In genomic region chr4:153556441-153556815, GRCh38 we compare ENCODE assay signal across 17 cellular contexts.
DNase-seq lines count a peak whose midpoint lies in the region; ATAC-seq and TF ChIP-seq lines count a peak whose summit lies in the region.
"Had no signal": no experiment of that assay in that cellular context is flagged by ENCODE, and none has a peak within 500 bp of the region (broad histone marks: within the 10 kb centered on the region; RNA-seq: fewer than 3 reads in every experiment).

No MANE protein-coding gene starts in this region.

- H3K27ac Mint-ChIP-seq in activated CD8-positive, alpha-beta T cell treated with anti-CD3 and anti-CD28 coated beads for 36 hours: peak overlapping the region; percentile 82
- no peak overlapping the region for H3K27ac Mint-ChIP-seq in activated CD8-positive, alpha-beta T cell treated with anti-CD3 and anti-CD28 coated beads, Interleukin-2, amount 10 ng/mL, durations not matched to agents 7 days and 5 days
- H3K27ac Mint-ChIP-seq: dendritic cell treated with granulocyte-macrophage colony-stimulating factor and Interleukin-4, amounts not matched to agents 40 ng/mL and 50 ng/mL, for 4 days had no signal

- peaks cover 100% of the 10 kb centered on the region for H3K79me2 ChIP-seq in DND-41 (ENCODE audit: insufficient read depth, low read length)

- POLR2A ChIA-PET in activated CD8-positive, alpha-beta T cell treated with anti-CD3 and anti-CD28 coated beads for 36 hours (lab: Charles Lee): interaction anchor here (0.6 kb wide), 1 partner anchor 14 kb away, joined by 3 read pairs; no protein-coding TSS in a partner anchor
- POLR2A ChIA-PET in activated CD8-positive, alpha-beta T cell treated with anti-CD3 and anti-CD28 coated beads, Interleukin-2, amount 10 ng/mL, durations not matched to agents 7 days and 5 days (lab: Charles Lee): no interaction called here

- intact Hi-C loops in activated CD8-positive, alpha-beta T cell treated with anti-CD3 and anti-CD28 coated beads for 36 hours (cut with micrococcal nuclease): no loop called here
- intact Hi-C loops in sigmoid colon (cut with DNase I): no loop called here

- TF ChIP-seq CTCF in activated CD8-positive, alpha-beta T cell treated with anti-CD3 and anti-CD28 coated beads for 36 hours (IDR thresholded peaks at IDR 0.05): no peak
- no peak for TF ChIP-seq CTCF in DND-41 (IDR thresholded peaks at IDR 0.05; ENCODE audit: borderline replicate concordance, extremely low read depth, low read length, poor library complexity, severe bottlenecking)
- TF ChIP-seq CTCF in coronary artery (IDR thresholded peaks at IDR 0.05): no peak
- no peak for TF ChIP-seq CTCF in sigmoid colon (IDR thresholded peaks at IDR 0.05)

- no peak for ATAC-seq in activated CD8-positive, alpha-beta T cell treated with anti-CD3 and anti-CD28 coated beads for 36 hours
- ATAC-seq in activated CD8-positive, alpha-beta T cell treated with anti-CD3 and anti-CD28 coated beads, Interleukin-2, amount 10 ng/mL, durations not matched to agents 7 days and 5 days: no peak
- ATAC-seq in DND-41 (ENCODE audit: insufficient read depth, low read depth): no peak

- 26 to 56% methylated on average over 3 of the region's 3 CpGs for WGBS in sigmoid colon, 2 donors

- H4K20me1 ChIP-seq in DND-41 (ENCODE audit: insufficient read depth, low read length): peaks cover 51% of the 10 kb centered on the region

- no peak overlapping the region for H3K9ac ChIP-seq in DND-41 (ENCODE audit: low read depth, low read length)
- H3K9ac ChIP-seq: SK-N-SH had no signal

- TF ChIP-seq POLR2A in sigmoid colon (IDR thresholded peaks at IDR 0.05): no peak

- H3K4me1 Mint-ChIP-seq in activated CD8-positive, alpha-beta T cell treated with anti-CD3 and anti-CD28 coated beads for 36 hours (ENCODE audit: low read depth): peaks cover 48% of the 10 kb centered on the region
- peaks cover 18% of the 10 kb centered on the region for H3K4me1 Mint-ChIP-seq in activated CD8-positive, alpha-beta T cell treated with anti-CD3 and anti-CD28 coated beads, Interleukin-2, amount 10 ng/mL, durations not matched to agents 7 days and 5 days (ENCODE audit: low read depth)

- H3K4me2 ChIP-seq in DND-41 (ENCODE audit: insufficient read depth, low read length): no peak overlapping the region
- H3K4me2 ChIP-seq: SK-N-SH had no signal

- no peaks in the 10 kb centered on the region for H3K27me3 Mint-ChIP-seq in activated CD8-positive, alpha-beta T cell treated with anti-CD3 and anti-CD28 coated beads for 36 hours
- H3K27me3 Mint-ChIP-seq in activated CD8-positive, alpha-beta T cell treated with anti-CD3 and anti-CD28 coated beads, Interleukin-2, amount 10 ng/mL, durations not matched to agents 7 days and 5 days (ENCODE audit: low read depth): no peaks in the 10 kb centered on the region
- H3K27me3 Mint-ChIP-seq: dendritic cell treated with granulocyte-macrophage colony-stimulating factor and Interleukin-4, amounts not matched to agents 40 ng/mL and 50 ng/mL, for 4 days had no signal

- no peak overlapping the region for H3K4me3 Mint-ChIP-seq in activated CD8-positive, alpha-beta T cell treated with anti-CD3 and anti-CD28 coated beads for 36 hours
- no peak overlapping the region for H3K4me3 Mint-ChIP-seq in activated CD8-positive, alpha-beta T cell treated with anti-CD3 and anti-CD28 coated beads, Interleukin-2, amount 10 ng/mL, durations not matched to agents 7 days and 5 days
- H3K4me3 Mint-ChIP-seq: dendritic cell treated with granulocyte-macrophage colony-stimulating factor and Interleukin-4, amounts not matched to agents 40 ng/mL and 50 ng/mL, for 4 days had no signal

- H3K4me3 ChIP-seq in DND-41 (ENCODE audit: low read depth in 1 of 2, low read length in 2 of 2) (no peak overlapping the region), coronary artery (no peak overlapping the region), sigmoid colon (no peak overlapping the region)
- H3K4me3 ChIP-seq: thyroid gland had no signal

- H3K27me3 ChIP-seq in DND-41 (ENCODE audit: insufficient read depth, low read length, poor library complexity) (no peaks in the 10 kb centered on the region), sigmoid colon (no peaks in the 10 kb centered on the region)
- H3K27me3 ChIP-seq: thyroid gland had no signal

- TF ChIP-seq EP300 in sigmoid colon (IDR thresholded peaks at IDR 0.05): no peak

- H3K4me1 ChIP-seq in DND-41 (ENCODE audit: insufficient read depth, low read length) (no peaks in the 10 kb centered on the region), sigmoid colon (peaks cover 0 to 39% (median 37%) of the 10 kb centered on the region in 4 donors)

- H3K9me3 ChIP-seq in DND-41 (ENCODE audit: insufficient read depth, low read length, severe bottlenecking): no peaks in the 10 kb centered on the region
- H3K9me3 ChIP-seq in sigmoid colon: no peaks in the 10 kb centered on the region
- H3K9me3 ChIP-seq: SK-N-SH, thyroid gland had no signal

- CTCF ChIA-PET in activated CD8-positive, alpha-beta T cell treated with anti-CD3 and anti-CD28 coated beads for 36 hours (lab: Charles Lee): interaction anchor here (0.8 to 1.0 kb wide), 3 partner anchors 12 to 123 kb away, joined by 3 to 4 read pairs (median 3); no protein-coding TSS in a partner anchor
- CTCF ChIA-PET in activated CD8-positive, alpha-beta T cell treated with anti-CD3 and anti-CD28 coated beads, Interleukin-2, amount 10 ng/mL, durations not matched to agents 7 days and 5 days (lab: Charles Lee): interaction anchor here (1.9 kb wide), 1 partner anchor 12 kb away, joined by 5 read pairs; no protein-coding TSS in a partner anchor

- H3K36me3 ChIP-seq in DND-41 (ENCODE audit: insufficient read depth, low read length) (peaks cover 98% of the 10 kb centered on the region), sigmoid colon (peaks cover 0 to 12% (median 0%) of the 10 kb centered on the region in 4 donors)
- H3K36me3 ChIP-seq: thyroid gland had no signal

- DNase-seq in activated CD8-positive, alpha-beta T cell treated with anti-CD3 and anti-CD28 coated beads for 36 hours: no peak
- DNase-seq in activated CD8-positive, alpha-beta T cell treated with anti-CD3 and anti-CD28 coated beads, Interleukin-2, amount 10 ng/mL, durations not matched to agents 7 days and 5 days: no peak
- DNase-seq in DND-41 (no peak), coronary artery (ENCODE audit: low spot score) (no peak), sigmoid colon (no peak), SHP77 (lab: John Stamatoyannopoulos, UW) (no peak), T-helper 9 cell (no peak)
- DNase-seq in activated CD4-positive, CD25-positive, alpha-beta regulatory T cell (lab: John Stamatoyannopoulos, UW): no peak
- DNase-seq: activated CD4-positive, alpha-beta T cell treated with anti-CD3 and anti-CD28 coated beads for 4 hours; activated CD8-positive, alpha-beta memory T cell treated with anti-CD3 and anti-CD28 coated beads, Interleukin-2, amount 50 U/mL, for 48 hours; activated naive CD4-positive, alpha-beta T cell treated with Interleukin-2 at 50 U/mL for 16 hours; C1 segment of cervical spinal cord; NCI-H82; SK-N-SH; stimulated activated CD4-positive, alpha-beta T cell treated with anti-CD3 and anti-CD28 coated beads, Interleukin-12 subunit alpha, Interleukin-12 subunit beta, amount 100 ng/mL, for 4 hours had no signal

- H3K36me3 Mint-ChIP-seq in activated CD8-positive, alpha-beta T cell treated with anti-CD3 and anti-CD28 coated beads for 36 hours (ENCODE audit: low read depth): peaks cover 55% of the 10 kb centered on the region
- peaks cover 59% of the 10 kb centered on the region for H3K36me3 Mint-ChIP-seq in activated CD8-positive, alpha-beta T cell treated with anti-CD3 and anti-CD28 coated beads, Interleukin-2, amount 10 ng/mL, durations not matched to agents 7 days and 5 days (ENCODE audit: low read depth)

- 0 out of 2 replicates have a peak overlapping the region, but pooled peaks have one; percentile 12 for H3K27ac ChIP-seq in DND-41 (ENCODE audit: low read length)
- H3K27ac ChIP-seq in coronary artery: peak overlapping the region; percentile 61 to 84
- H3K27ac ChIP-seq in sigmoid colon: peak overlapping the region; percentile 35 to 78 (median 63)
- H3K27ac ChIP-seq: thyroid gland had no signal

- H3K9me3 Mint-ChIP-seq in activated CD8-positive, alpha-beta T cell treated with anti-CD3 and anti-CD28 coated beads for 36 hours: peaks cover 7% of the 10 kb centered on the region
- H3K9me3 Mint-ChIP-seq in activated CD8-positive, alpha-beta T cell treated with anti-CD3 and anti-CD28 coated beads, Interleukin-2, amount 10 ng/mL, durations not matched to agents 7 days and 5 days (ENCODE audit: insufficient read depth): peaks cover 14% of the 10 kb centered on the region
- H3K9me3 Mint-ChIP-seq: dendritic cell treated with granulocyte-macrophage colony-stimulating factor and Interleukin-4, amounts not matched to agents 40 ng/mL and 50 ng/mL, for 4 days had no signal

- H2AFZ ChIP-seq in DND-41 (ENCODE audit: low read depth, low read length): no peak overlapping the region

Comparison
In these comparisons a context has a peak if more than half of its experiments do, and no peak if none do; other contexts are left out.
1. H3K27ac ChIP-seq: peak in every context shown above with its lines; median percentile 72 in coronary artery; 63 in sigmoid colon; 12 in DND-41.